1 cellular context compared by ENCODE assay signal in genomic region chr2:230774348-230774951, GRCh38.
TF ChIP-seq lines count a peak whose summit lies in the region.

No MANE protein-coding gene starts in this region.

TF ChIP-seq in K562, 482 proteins besides CTCF, POLR2A, EP300 and RAD21 (continued from another document):
- TF ChIP-seq, protein P1, sequence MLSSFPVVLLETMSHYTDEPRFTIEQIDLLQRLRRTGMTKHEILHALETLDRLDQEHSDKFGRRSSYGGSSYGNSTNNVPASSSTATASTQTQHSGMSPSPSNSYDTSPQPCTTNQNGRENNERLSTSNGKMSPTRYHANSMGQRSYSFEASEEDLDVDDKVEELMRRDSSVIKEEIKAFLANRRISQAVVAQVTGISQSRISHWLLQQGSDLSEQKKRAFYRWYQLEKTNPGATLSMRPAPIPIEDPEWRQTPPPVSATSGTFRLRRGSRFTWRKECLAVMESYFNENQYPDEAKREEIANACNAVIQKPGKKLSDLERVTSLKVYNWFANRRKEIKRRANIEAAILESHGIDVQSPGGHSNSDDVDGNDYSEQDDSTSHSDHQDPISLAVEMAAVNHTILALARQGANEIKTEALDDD (IDR thresholded peaks at IDR 0.05), result peak; percentile 72
